9 cellular contexts compared by ENCODE assay signal in the genomic region with DNA sequence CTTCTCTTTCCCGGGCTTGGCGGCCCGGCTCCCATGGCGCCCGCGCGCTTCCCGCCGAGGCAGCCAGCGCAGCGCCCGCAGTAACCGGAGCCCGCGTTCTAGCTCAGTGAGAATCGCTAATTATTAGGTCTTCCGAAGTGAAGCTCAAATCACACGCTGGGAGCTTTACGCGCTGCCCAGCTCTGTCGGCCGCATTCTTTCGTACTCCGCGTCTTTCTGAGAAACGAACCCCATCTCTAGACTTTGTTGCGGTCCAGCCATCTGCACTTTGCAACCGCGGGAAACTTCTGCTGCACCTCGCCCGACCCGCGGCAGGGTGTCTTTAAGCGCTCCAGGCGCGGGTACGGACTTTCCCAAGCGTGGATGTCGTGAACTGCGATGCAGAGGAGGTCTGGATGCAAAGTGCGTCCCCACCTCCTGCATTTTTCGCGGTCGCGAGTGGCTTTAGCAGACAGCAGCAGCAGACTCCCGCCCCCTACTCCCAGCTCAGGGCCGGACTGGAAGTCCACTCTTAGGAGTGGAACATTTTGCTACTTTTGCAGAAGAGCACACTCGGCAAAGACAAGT. TPM values are rescaled to one million over a fixed set of nuclear protein-coding genes. Genes with fewer than 3 reads are reported as not detected.
DNase-seq lines count a peak whose midpoint lies in the region; ATAC-seq and TF ChIP-seq lines count a peak whose summit lies in the region.
"Had no signal": no experiment of that assay in that cellular context is flagged by ENCODE, and none has a peak within 500 bp of the region (broad histone marks: within the 10 kb centered on the region; RNA-seq: fewer than 3 reads in every experiment).

No MANE protein-coding gene starts in this region.

- H3K27me3 ChIP-seq in mesendoderm (ENCODE audit: insufficient read depth, low read length, poor library complexity) (peaks cover 75% of the 10 kb centered on the region), brain microvascular endothelial cell (replicated peaks) (peaks cover 96% of the 10 kb centered on the region)

- no peak overlapping the region for H3K9ac ChIP-seq in mesendoderm (ENCODE audit: low read length)

- H3K27ac Mint-ChIP-seq in activated naive CD8-positive, alpha-beta T cell treated with anti-CD3 and anti-CD28 coated beads, Interleukin-2, amount 50 U/mL, for 24 hours: no peak overlapping the region

- peaks cover 2% of the 10 kb centered on the region for H3K9me3 Mint-ChIP-seq in activated naive CD8-positive, alpha-beta T cell treated with anti-CD3 and anti-CD28 coated beads, Interleukin-2, amount 50 U/mL, for 24 hours

- WGBS in mesendoderm (ENCODE audit: extremely low coverage, insufficient coverage, low lambda C conversion rate): no CpG with 5 or more reads among the region's 48 CpGs

- in situ Hi-C loops in GM13976 (cut with MboI; ENCODE audit: low sequenced_read_pairs, unreplicated experiment): no loop called here
- in situ Hi-C loops in brain microvascular endothelial cell (cut with HindIII; ENCODE audit: low pct_ligation_motif_present, low sequenced_read_pairs): no loop called here

- no peak for TF ChIP-seq CTCF in GM13976 (IDR thresholded peaks at IDR 0.05; ENCODE audit: borderline replicate concordance, control extremely low read depth, extremely low read depth, insufficient read depth, missing control alignments)
- no peak for TF ChIP-seq CTCF in brain microvascular endothelial cell (IDR thresholded peaks at IDR 0.05; ENCODE audit: low read depth, low read length, missing control alignments)

- H4K8ac ChIP-seq in mesendoderm (ENCODE audit: low read depth, low read length): no peak overlapping the region

- H3K4me3 Mint-ChIP-seq in activated naive CD8-positive, alpha-beta T cell treated with anti-CD3 and anti-CD28 coated beads, Interleukin-2, amount 50 U/mL, for 24 hours: peak overlapping the region; percentile 58

- peaks cover 32% of the 10 kb centered on the region for H3K4me1 Mint-ChIP-seq in activated naive CD8-positive, alpha-beta T cell treated with anti-CD3 and anti-CD28 coated beads, Interleukin-2, amount 50 U/mL, for 24 hours

- H3K79me1 ChIP-seq in mesendoderm (ENCODE audit: low read length): no peaks in the 10 kb centered on the region

- no peak overlapping the region for H2AK5ac ChIP-seq in mesendoderm (ENCODE audit: low read length)

- no peak overlapping the region for H3K27ac ChIP-seq in mesendoderm (ENCODE audit: low read depth, low read length)
- H3K27ac ChIP-seq in brain microvascular endothelial cell: no peak overlapping the region

- peaks cover 5% of the 10 kb centered on the region for H3K4me1 ChIP-seq in mesendoderm (ENCODE audit: control insufficient read depth, low read depth, low read length)

- no peak overlapping the region for H2BK15ac ChIP-seq in mesendoderm (replicated peaks; ENCODE audit: low read depth)

- no peak for ATAC-seq in activated naive CD8-positive, alpha-beta T cell treated with anti-CD3 and anti-CD28 coated beads, Interleukin-2, amount 50 U/mL, for 24 hours
- no peak for ATAC-seq in HG03432 (IDR thresholded peaks at IDR 0.05; ENCODE audit: unreplicated experiment)

- H3K79me2 ChIP-seq in mesendoderm (ENCODE audit: control insufficient read depth, insufficient read depth, low read length): no peaks in the 10 kb centered on the region

- no peaks in the 10 kb centered on the region for H3K36me3 ChIP-seq in mesendoderm (ENCODE audit: control insufficient read depth, insufficient read depth, low read length)
- no peaks in the 10 kb centered on the region for H3K36me3 ChIP-seq in brain microvascular endothelial cell (replicated peaks)

- peaks cover 73% of the 10 kb centered on the region for H3K27me3 Mint-ChIP-seq in activated naive CD8-positive, alpha-beta T cell treated with anti-CD3 and anti-CD28 coated beads, Interleukin-2, amount 50 U/mL, for 24 hours

- DNase-seq in AG08396 (ENCODE audit: low spot score) (peak; percentile 36), GM13976 (ENCODE audit: low spot score) (peak; percentile 44), mesendoderm (peak; percentile 27), brain microvascular endothelial cell (no peak), amniotic stem cell (lab: John Stamatoyannopoulos, UW) (no peak), hippocampal formation (lab: John Stamatoyannopoulos, UW) (no peak)
- DNase-seq in activated naive CD8-positive, alpha-beta T cell treated with anti-CD3 and anti-CD28 coated beads, Interleukin-2, amount 50 U/mL, for 24 hours: no peak
- DNase-seq: activated CD4-positive, alpha-beta T cell treated with anti-CD3 and anti-CD28 coated beads for 48 hours had no signal

- no peak overlapping the region for H2BK120ac ChIP-seq in mesendoderm (ENCODE audit: low read depth, low read length)

- H3K4me3 ChIP-seq in mesendoderm (ENCODE audit: low read length) (no peak overlapping the region), brain microvascular endothelial cell (ENCODE audit: low read depth, low read length) (no peak overlapping the region)

- no peak overlapping the region for H3K23ac ChIP-seq in mesendoderm (ENCODE audit: low read length)

- no peak overlapping the region for H3K18ac ChIP-seq in mesendoderm (ENCODE audit: low read length)

- no peak overlapping the region for H3K4ac ChIP-seq in mesendoderm (ENCODE audit: low read depth, low read length)

- no peak overlapping the region for H3K56ac ChIP-seq in mesendoderm (ENCODE audit: low read length)

- no peak overlapping the region for H4K5ac ChIP-seq in mesendoderm (ENCODE audit: low read length)

- no peak overlapping the region for H2BK5ac ChIP-seq in mesendoderm (ENCODE audit: low read length)

- H3K36me3 Mint-ChIP-seq in activated naive CD8-positive, alpha-beta T cell treated with anti-CD3 and anti-CD28 coated beads, Interleukin-2, amount 50 U/mL, for 24 hours (ENCODE audit: low read depth): peaks cover 3% of the 10 kb centered on the region

- no peak overlapping the region for H3K4me2 ChIP-seq in mesendoderm (ENCODE audit: low read length)

RNA-seq across cellular contexts. Expression of a gene that starts 6.0 kb away (rescaled TPM):
- polyA plus RNA-seq in mesendoderm (2013, experiment 1 of 2): 0.32 TPM
- polyA plus RNA-seq in mesendoderm (2013, experiment 2 of 2): 0.24 TPM

Comparison
In these comparisons a context has a peak if more than half of its experiments do, and no peak if none do; other contexts are left out.
1. DNase-seq: peak in AG08396 (single experiment), GM13976 (single experiment) and mesendoderm (single experiment); none in activated naive CD8-positive, alpha-beta T cell treated with anti-CD3 and anti-CD28 coated beads, Interleukin-2, amount 50 U/mL, for 24 hours (single experiment), brain microvascular endothelial cell (single experiment), amniotic stem cell (single experiment) and hippocampal formation (0 of 2).